ENCODE assay signal across 18 cellular contexts in the genomic region with DNA sequence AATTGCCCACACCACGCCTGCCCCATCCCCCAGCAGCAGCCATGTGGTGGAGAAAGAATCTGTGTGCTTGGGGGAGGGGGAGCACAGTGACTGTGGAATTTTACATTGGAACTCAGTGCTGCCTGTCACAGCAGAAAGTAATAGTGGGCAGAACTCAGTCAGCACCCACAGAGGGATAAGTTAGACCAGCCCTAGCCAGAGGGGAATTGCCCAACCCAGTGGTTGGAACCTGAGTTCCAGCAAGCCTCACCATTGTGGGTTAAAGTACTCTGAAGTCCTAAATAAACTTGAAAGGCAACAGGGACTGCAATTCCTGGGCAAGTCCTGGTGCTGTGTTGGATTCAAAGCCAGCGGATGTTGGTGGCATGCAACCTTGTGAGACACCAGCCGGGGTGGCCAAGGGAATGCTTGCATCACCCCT.
DNase-seq lines count a peak whose midpoint lies in the region; ATAC-seq and TF ChIP-seq lines count a peak whose summit lies in the region.
"Had no signal": no experiment of that assay in that cellular context is flagged by ENCODE, and none has a peak within 500 bp of the region (broad histone marks: within the 10 kb centered on the region; RNA-seq: fewer than 3 reads in every experiment).

No MANE protein-coding gene starts in this region.

- H3K56ac ChIP-seq in H9 (ENCODE audit: insufficient read length, low read depth, low read length) = no peak overlapping the region

- H3K18ac ChIP-seq in H9 (ENCODE audit: insufficient read length, low read depth, low read length) = no peak overlapping the region
- no peak overlapping the region for H3K18ac ChIP-seq in trophoblast cell (ENCODE audit: low read length)

- no peak overlapping the region for H4K8ac ChIP-seq in H9 (replicated peaks; ENCODE audit: insufficient read length, low read depth, low read length)
- H4K8ac ChIP-seq in trophoblast cell (ENCODE audit: low read depth, low read length) = peak overlapping the region; percentile 20

- H2AK5ac ChIP-seq in H9 (ENCODE audit: insufficient read length, low read length) (no peak overlapping the region), trophoblast cell (ENCODE audit: low read length) (no peak overlapping the region)

- H3K4me3 ChIP-seq in PC-3 (ENCODE audit: low read length) (no peak overlapping the region), trophoblast cell (ENCODE audit: low read depth, low read length) (no peak overlapping the region)
- H3K4me3 ChIP-seq: BLaER1, ovary had no signal

- no peak for ATAC-seq in PC-3
- ATAC-seq in HG02623 (IDR thresholded peaks at IDR 0.05; ENCODE audit: unreplicated experiment) = no peak
- ATAC-seq in GM18517 (IDR thresholded peaks at IDR 0.05; ENCODE audit: unreplicated experiment) = no peak
- ATAC-seq in GM19455 (IDR thresholded peaks at IDR 0.05; ENCODE audit: unreplicated experiment) = no peak

- peaks cover 3% of the 10 kb centered on the region; the same call in 1 of the 2 replicates for H3K4me1 ChIP-seq in H9 (ENCODE audit: insufficient read depth, low read length)
- H3K4me1 ChIP-seq in PC-3 (ENCODE audit: insufficient read depth, low read length) = no peaks in the 10 kb centered on the region
- H3K4me1 ChIP-seq in trophoblast cell (ENCODE audit: control insufficient read depth in 1 of 2, insufficient read depth in 2 of 2, low read length in 2 of 2) = peaks cover 5 to 6% of the 10 kb centered on the region in 2 experiments
- H3K4me1 ChIP-seq: BLaER1 had no signal

- H3F3A ChIP-seq in PC-3 (ENCODE audit: low read length, unreplicated experiment) = no peaks in the 10 kb centered on the region

- H3K27ac ChIP-seq in H9 (ENCODE audit: insufficient read length, low read depth, low read length) (no peak overlapping the region), PC-3 (ENCODE audit: low read length) (no peak overlapping the region), trophoblast cell (ENCODE audit: low read depth, low read length) (no peak overlapping the region)
- H3K27ac ChIP-seq: BLaER1, ovary had no signal

- H3K4me2 ChIP-seq in H9 (ENCODE audit: insufficient read depth, insufficient read length, low read length) = no peak overlapping the region
- no peak overlapping the region for H3K4me2 ChIP-seq in PC-3 (ENCODE audit: low read length)
- no peak overlapping the region for H3K4me2 ChIP-seq in trophoblast cell (ENCODE audit: low read length)
- H3K4me2 ChIP-seq: BLaER1 had no signal

- no CpG with 5 or more reads among the region's 3 CpGs for WGBS in H9 (ENCODE audit: extremely low coverage, insufficient read length, low lambda C conversion rate)
- no CpG with 5 or more reads among the region's 3 CpGs for WGBS in trophoblast cell (ENCODE audit: extremely low coverage, insufficient coverage, insufficient read length)

- no peaks in the 10 kb centered on the region for H3K23me2 ChIP-seq in H9 (ENCODE audit: insufficient read length, low read depth, low read length, poor library complexity, severe bottlenecking)

- no peaks in the 10 kb centered on the region; a peak in 2 of 7 replicates for H3K36me3 Mint-ChIP-seq in H9 (ENCODE audit: insufficient read depth in 1 of 3, low read depth in 3 of 3)
- no peaks in the 10 kb centered on the region for H3K36me3 Mint-ChIP-seq in endothelial cell (ENCODE audit: low read depth, unreplicated experiment)

- H3K27ac Mint-ChIP-seq in H9 (peak overlapping the region in 2 of 3 experiments; percentile 6 to 17; a peak in 3 of 7 replicates), endothelial cell (ENCODE audit: unreplicated experiment) (no peak overlapping the region)
- H3K27ac Mint-ChIP-seq: activated CD4-positive, alpha-beta T cell treated with anti-CD3 and anti-CD28 coated beads, Interleukin-2, amount 10 ng/mL, durations not matched to agents 7 days and 5 days; activated naive CD4-positive, alpha-beta T cell treated with anti-CD3 and anti-CD28 coated beads, Interleukin-2, amount 50 U/mL, for 24 hours; IgD-negative memory B cell had no signal

- no peak overlapping the region for H3K14ac ChIP-seq in H9 (ENCODE audit: insufficient read depth, low read length)
- H3K14ac ChIP-seq in trophoblast cell (ENCODE audit: low read length) = no peak overlapping the region

- no TSS peak for BruUV-seq in PC-3 (replicated peaks; lab: Mats Ljungman, UMichigan)

- H3K9ac ChIP-seq in H9 (ENCODE audit: extremely low read depth, insufficient read length, low read length) (no peak overlapping the region), PC-3 (ENCODE audit: low read length) (no peak overlapping the region), trophoblast cell (ENCODE audit: low read length) (no peak overlapping the region)
- H3K9ac ChIP-seq: BLaER1 had no signal

- H3K4me1 Mint-ChIP-seq in H9 (peaks cover 8 to 10% of the 10 kb centered on the region in 2 experiments), endothelial cell (ENCODE audit: unreplicated experiment) (peaks cover 3% of the 10 kb centered on the region)
- H3K4me1 Mint-ChIP-seq: activated CD4-positive, alpha-beta T cell treated with anti-CD3 and anti-CD28 coated beads, Interleukin-2, amount 10 ng/mL, durations not matched to agents 7 days and 5 days; IgD-negative memory B cell had no signal

- H4K20me1 ChIP-seq in H9 (ENCODE audit: control insufficient read depth, insufficient read depth, insufficient read length) (no peaks in the 10 kb centered on the region), PC-3 (ENCODE audit: low read length) (no peaks in the 10 kb centered on the region)
- H4K20me1 ChIP-seq: BLaER1 had no signal

- H4K91ac ChIP-seq in H9 (ENCODE audit: insufficient read length, low read depth, low read length) = no peak overlapping the region
- no peak overlapping the region for H4K91ac ChIP-seq in trophoblast cell (ENCODE audit: low read depth, low read length)

- H4K5ac ChIP-seq in H9 (ENCODE audit: insufficient read length, low read depth, low read length) = no peak overlapping the region

- H3K27me3 ChIP-seq in H9 (ENCODE audit: insufficient read depth, low read length) (no peaks in the 10 kb centered on the region), PC-3 (ENCODE audit: low read length) (no peaks in the 10 kb centered on the region), trophoblast cell (ENCODE audit: insufficient read depth, low read length) (no peaks in the 10 kb centered on the region)
- H3K27me3 ChIP-seq: BLaER1, ovary had no signal

- H3K9me3 Mint-ChIP-seq in H9 (peaks cover 0 to 7% of the 10 kb centered on the region in 2 experiments; a peak in 1 of 5 replicates), endothelial cell (ENCODE audit: unreplicated experiment) (no peaks in the 10 kb centered on the region)

- no peak overlapping the region for H2BK12ac ChIP-seq in H9 (ENCODE audit: insufficient read length, low read depth, low read length)
- no peak overlapping the region for H2BK12ac ChIP-seq in trophoblast cell (ENCODE audit: low read length)

- H4K12ac ChIP-seq in trophoblast cell (ENCODE audit: low read depth, low read length) = no peak overlapping the region

- peak overlapping the region; percentile 100 for H2BK20ac ChIP-seq in H9 (ENCODE audit: low read depth, low read length, poor library complexity, severe bottlenecking)

- no peak overlapping the region for H3T11ph ChIP-seq in H9 (ENCODE audit: low read length)

- TF ChIP-seq CTCF in H9 (conservative IDR thresholded peaks at IDR 0.05) (no peak), PC-3 (conservative IDR thresholded peaks at IDR 0.05; ENCODE audit: low read depth, low read length) (no peak), endothelial cell (IDR thresholded peaks at IDR 0.05; ENCODE audit: unreplicated experiment) (no peak)

- no peaks in the 10 kb centered on the region for H3K9me2 ChIP-seq in PC-3 (replicated peaks; ENCODE audit: low read length)

- POLR2A ChIA-PET in PC-3 (lab: Charles Lee; ENCODE audit: unreplicated experiment) = no interaction called here

- H3K79me2 ChIP-seq in H9 (ENCODE audit: insufficient read depth, low read length) = no peaks in the 10 kb centered on the region
- H3K79me2 ChIP-seq in PC-3 (ENCODE audit: low read length) = no peaks in the 10 kb centered on the region
- H3K79me2 ChIP-seq in trophoblast cell (ENCODE audit: control insufficient read depth, insufficient read depth, low read length, poor library complexity) = no peaks in the 10 kb centered on the region

- peak overlapping the region; percentile 0 for H2AFZ ChIP-seq in H9 (ENCODE audit: low read length)
- no peak overlapping the region for H2AFZ ChIP-seq in PC-3 (ENCODE audit: low read length)
- no peak overlapping the region for H2AFZ ChIP-seq in trophoblast cell (ENCODE audit: insufficient read depth, low read length, poor library complexity)

- H3K9me3 ChIP-seq in H9 (ENCODE audit: control insufficient read depth, low read depth, low read length) (no peaks in the 10 kb centered on the region), PC-3 (ENCODE audit: low read length) (no peaks in the 10 kb centered on the region), trophoblast cell (ENCODE audit: insufficient read depth, low read depth, low read length) (peaks cover 3% of the 10 kb centered on the region)
- H3K9me3 ChIP-seq: BLaER1, ovary had no signal

- H3K27me3 Mint-ChIP-seq in H9 (ENCODE audit: low read depth) = peaks cover 2% of the 10 kb centered on the region; the same call in 1 of the 2 replicates
- H3K27me3 Mint-ChIP-seq in endothelial cell (ENCODE audit: unreplicated experiment) = no peaks in the 10 kb centered on the region
- H3K27me3 Mint-ChIP-seq: activated CD4-positive, alpha-beta T cell treated with anti-CD3 and anti-CD28 coated beads, Interleukin-2, amount 10 ng/mL, durations not matched to agents 7 days and 5 days; activated naive CD4-positive, alpha-beta T cell treated with anti-CD3 and anti-CD28 coated beads, Interleukin-2, amount 50 U/mL, for 24 hours; IgD-negative memory B cell had no signal

- H3K36me3 ChIP-seq in PC-3 (ENCODE audit: low read depth, low read length) (no peaks in the 10 kb centered on the region), trophoblast cell (ENCODE audit: control insufficient read depth in 1 of 2, insufficient read depth in 2 of 2, low read length in 2 of 2) (no peaks in the 10 kb centered on the region)
- H3K36me3 ChIP-seq: BLaER1, ovary had no signal

- no peak overlapping the region for H2BK120ac ChIP-seq in H9 (ENCODE audit: low read depth, low read length, poor library complexity, severe bottlenecking)
- H2BK120ac ChIP-seq in trophoblast cell (ENCODE audit: insufficient read depth, low read length, poor library complexity) = no peak overlapping the region

- no peak overlapping the region for H2BK15ac ChIP-seq in H9 (ENCODE audit: low read depth, low read length)

- H3K4ac ChIP-seq in H9 (ENCODE audit: low read depth, low read length) (no peak overlapping the region), trophoblast cell (ENCODE audit: low read depth, low read length) (no peak overlapping the region)

- intact Hi-C loops in PC-3 (cut with micrococcal nuclease) = no loop called here

- no peaks in the 10 kb centered on the region for H3K79me1 ChIP-seq in H9 (ENCODE audit: insufficient read depth, low read depth, low read length, poor library complexity, severe bottlenecking)
- no peaks in the 10 kb centered on the region for H3K79me1 ChIP-seq in trophoblast cell (ENCODE audit: low read length)

- H2BK5ac ChIP-seq in H9 (ENCODE audit: insufficient read length, low read length) = no peak overlapping the region
- H2BK5ac ChIP-seq in trophoblast cell (ENCODE audit: low read depth, low read length, poor library complexity) = no peak overlapping the region

- H3K4me3 Mint-ChIP-seq in H9 = no peak overlapping the region
- no peak overlapping the region for H3K4me3 Mint-ChIP-seq in endothelial cell (ENCODE audit: unreplicated experiment)
- H3K4me3 Mint-ChIP-seq: activated CD4-positive, alpha-beta T cell treated with anti-CD3 and anti-CD28 coated beads, Interleukin-2, amount 10 ng/mL, durations not matched to agents 7 days and 5 days; activated naive CD4-positive, alpha-beta T cell treated with anti-CD3 and anti-CD28 coated beads, Interleukin-2, amount 50 U/mL, for 24 hours; IgD-negative memory B cell had no signal

- H3K23ac ChIP-seq in H9 (ENCODE audit: insufficient read length, low read depth, low read length) (no peak overlapping the region), trophoblast cell (ENCODE audit: low read length) (no peak overlapping the region)

- CTCF ChIA-PET in PC-3 (lab: Charles Lee) = no interaction called here

- DNase-seq in H9 (peak; percentile 39), PC-3 (peak; percentile 8), endothelial cell (ENCODE audit: low spot score) (peak; percentile 9), trophoblast cell (no peak)
- DNase-seq: activated CD4-positive, alpha-beta T cell treated with anti-CD3 and anti-CD28 coated beads, Interleukin-2, amount 10 ng/mL, durations not matched to agents 7 days and 5 days; activated T-cell treated with anti-CD3 and anti-CD28 coated beads, Interleukin-2, amount 50 U/mL, for 1 hour; effector CD4-positive, alpha-beta T cell; kidney glomerular epithelial cell; NCI-H1105; ovary; stimulated activated CD4-positive, alpha-beta T cell treated with anti-CD3 and anti-CD28 coated beads, Interleukin-4, amount 100 ng/mL, for 1 hour; stimulated activated CD8-positive, alpha-beta memory T cell treated with anti-CD3 and anti-CD28 coated beads, Interleukin-4, amount 100 ng/mL, for 48 hours had no signal

Comparison
In these comparisons a context has a peak if more than half of its experiments do, and no peak if none do; other contexts are left out.
1. DNase-seq: peak in H9 (single experiment), PC-3 (single experiment) and endothelial cell (single experiment); none in trophoblast cell (0 of 2).